Comparison of ENCODE assay signal across 8 cellular contexts in genomic region chr3:61521229-61521628, GRCh38. TPM values are rescaled to one million over a fixed set of nuclear protein-coding genes. Genes with fewer than 3 reads are reported as not detected.
DNase-seq lines count a peak whose midpoint lies in the region; ATAC-seq and TF ChIP-seq lines count a peak whose summit lies in the region.

No MANE protein-coding gene starts in this region.

- DNase-seq in activated naive CD4-positive, alpha-beta T cell treated with anti-CD3 and anti-CD28 coated beads for 36 hours = peak; percentile 87
- DNase-seq in activated naive CD4-positive, alpha-beta T cell treated with Interleukin-2 at 50 U/mL for 16 hours = no peak
- DNase-seq in WTC11 (ENCODE audit: low spot score) = no peak
- peak; percentile 74 for DNase-seq in stimulated activated naive B cell treated with anti-CD40 and anti-IgM and Interleukin-4, amounts not matched to agents 10 μg/mL and 1 μg/mL and 100 μg/mL, for 72 hours
- DNase-seq in psoas muscle = no peak
- no peak for DNase-seq in GM23248
- DNase-seq in amygdala (lab: John Stamatoyannopoulos, UW) = no peak

- H3F3A ChIP-seq in GM23248 (ENCODE audit: insufficient read depth) = no peaks in the 10 kb centered on the region

- WGBS in psoas muscle, 3 donors = 80 to 88% (median 82%) methylated on average over 1 of the region's 1 CpG
- WGBS in GM23248 (ENCODE audit: low coverage in 1 of 2, low lambda C conversion rate in 2 of 2, missing lambda C conversion rate in 2 of 2), 2 experiments = 39 to 56% methylated on average over 1 of the region's 1 CpG

- peak overlapping the region; percentile 70 for H3K27ac Mint-ChIP-seq in activated naive CD4-positive, alpha-beta T cell treated with anti-CD3 and anti-CD28 coated beads for 36 hours
- H3K27ac Mint-ChIP-seq in WTC11 = no peak overlapping the region
- H3K27ac Mint-ChIP-seq in stimulated activated naive B cell treated with anti-CD40 and anti-IgM and Interleukin-4, amounts not matched to agents 10 μg/mL and 1 μg/mL and 100 μg/mL, for 72 hours = no peak overlapping the region

- H3K9me2 ChIP-seq in GM23248 (ENCODE audit: insufficient read depth) = no peaks in the 10 kb centered on the region

- H3K4me3 ChIP-seq in psoas muscle (no peak overlapping the region), GM23248 (no peak overlapping the region)

- H2AFZ ChIP-seq in GM23248 = no peak overlapping the region

- H3K4me1 ChIP-seq in psoas muscle = no peaks in the 10 kb centered on the region
- H3K4me1 ChIP-seq in GM23248 (ENCODE audit: insufficient read depth) = 0 out of 2 replicates have a peak, but pooled peaks cover 4% of the 10 kb centered on the region

- H3K9me3 ChIP-seq in psoas muscle = no peaks in the 10 kb centered on the region
- H3K9me3 ChIP-seq in GM23248 (ENCODE audit: low read depth) = no peaks in the 10 kb centered on the region

- no peaks in the 10 kb centered on the region for H4K20me1 ChIP-seq in GM23248 (ENCODE audit: insufficient read depth)

- H3K27ac ChIP-seq in psoas muscle (no peak overlapping the region), GM23248 (no peak overlapping the region)

- H3K9me3 Mint-ChIP-seq in activated naive CD4-positive, alpha-beta T cell treated with anti-CD3 and anti-CD28 coated beads for 36 hours = peaks cover 11% of the 10 kb centered on the region
- H3K9me3 Mint-ChIP-seq in WTC11 = peaks cover 19% of the 10 kb centered on the region
- H3K9me3 Mint-ChIP-seq in stimulated activated naive B cell treated with anti-CD40 and anti-IgM and Interleukin-4, amounts not matched to agents 10 μg/mL and 1 μg/mL and 100 μg/mL, for 72 hours = peaks cover 9 to 13% of the 10 kb centered on the region in 2 donors

- in situ Hi-C loops in GM23248 (cut with MboI) = no loop called here

- no peak overlapping the region for H3K9ac ChIP-seq in GM23248

- H3K4me1 Mint-ChIP-seq in activated naive CD4-positive, alpha-beta T cell treated with anti-CD3 and anti-CD28 coated beads for 36 hours (ENCODE audit: low read depth) = peaks cover 31% of the 10 kb centered on the region
- peaks cover 29% of the 10 kb centered on the region for H3K4me1 Mint-ChIP-seq in WTC11
- peaks cover 14 to 36% of the 10 kb centered on the region in 2 donors for H3K4me1 Mint-ChIP-seq in stimulated activated naive B cell treated with anti-CD40 and anti-IgM and Interleukin-4, amounts not matched to agents 10 μg/mL and 1 μg/mL and 100 μg/mL, for 72 hours

- TF ChIP-seq CTCF in WTC11 (IDR thresholded peaks at IDR 0.05) (no peak), psoas muscle (IDR thresholded peaks at IDR 0.05) (no peak)

- H3K36me3 Mint-ChIP-seq in activated naive CD4-positive, alpha-beta T cell treated with anti-CD3 and anti-CD28 coated beads for 36 hours (ENCODE audit: low read depth) = peaks cover 4% of the 10 kb centered on the region
- H3K36me3 Mint-ChIP-seq in WTC11 = no peaks in the 10 kb centered on the region
- H3K36me3 Mint-ChIP-seq in stimulated activated naive B cell treated with anti-CD40 and anti-IgM and Interleukin-4, amounts not matched to agents 10 μg/mL and 1 μg/mL and 100 μg/mL, for 72 hours = peaks cover 0 to 7% of the 10 kb centered on the region in 2 donors

- CTCF ChIA-PET in activated naive CD4-positive, alpha-beta T cell treated with anti-CD3 and anti-CD28 coated beads for 36 hours (lab: Charles Lee) = interaction anchor here (1.2 kb wide), 1 partner anchor 9 kb away, joined by 3 read pairs; no protein-coding TSS in a partner anchor
- CTCF ChIA-PET in WTC11 (lab: Charles Lee) = interaction anchor here (1.0 kb wide), 1 partner anchor 9 kb away, joined by 3 read pairs; no protein-coding TSS in a partner anchor

- ATAC-seq in HG02840 (IDR thresholded peaks at IDR 0.05; ENCODE audit: low FRiP score, unreplicated experiment) (peak; percentile 94), WTC11 (peak; percentile 76), psoas muscle (no peak)
- ATAC-seq in stimulated activated naive B cell treated with anti-CD40 and anti-IgM and Interleukin-4, amounts not matched to agents 10 μg/mL and 1 μg/mL and 100 μg/mL, for 72 hours (replicated peaks) = peak; percentile 98

- no peak overlapping the region for H3K4me2 ChIP-seq in GM23248 (ENCODE audit: unreplicated experiment)

- peaks cover 3% of the 10 kb centered on the region for H3K27me3 Mint-ChIP-seq in activated naive CD4-positive, alpha-beta T cell treated with anti-CD3 and anti-CD28 coated beads for 36 hours (ENCODE audit: low read depth)
- H3K27me3 Mint-ChIP-seq in WTC11 (ENCODE audit: low read depth) = no peaks in the 10 kb centered on the region
- H3K27me3 Mint-ChIP-seq in stimulated activated naive B cell treated with anti-CD40 and anti-IgM and Interleukin-4, amounts not matched to agents 10 μg/mL and 1 μg/mL and 100 μg/mL, for 72 hours = peaks cover 5 to 6% of the 10 kb centered on the region in 2 donors

- intact Hi-C loops in activated naive CD4-positive, alpha-beta T cell treated with anti-CD3 and anti-CD28 coated beads for 36 hours (cut with micrococcal nuclease) = loop anchor here (1.0 to 10.0 kb wide), 9 partner anchors 8 to 1966 kb away; partner anchors contain the start of gene PTPRG
- intact Hi-C loops in psoas muscle (cut with DNase I) = no loop called here

- POLR2A ChIA-PET in WTC11 (lab: Charles Lee) = interaction anchor here (0.8 kb wide), 1 partner anchor 109 kb away, joined by 4 read pairs; no protein-coding TSS in a partner anchor

- H3K36me3 ChIP-seq in psoas muscle (ENCODE audit: insufficient read depth in 1 of 2, low read depth in 1 of 2) = no peaks in the 10 kb centered on the region
- H3K36me3 ChIP-seq in GM23248 (ENCODE audit: low read depth) = no peaks in the 10 kb centered on the region

- H3K79me2 ChIP-seq in GM23248 (ENCODE audit: insufficient read depth) = no peaks in the 10 kb centered on the region

- no peak overlapping the region for H3K4me3 Mint-ChIP-seq in activated naive CD4-positive, alpha-beta T cell treated with anti-CD3 and anti-CD28 coated beads for 36 hours
- H3K4me3 Mint-ChIP-seq in WTC11 = no peak overlapping the region
- H3K4me3 Mint-ChIP-seq in stimulated activated naive B cell treated with anti-CD40 and anti-IgM and Interleukin-4, amounts not matched to agents 10 μg/mL and 1 μg/mL and 100 μg/mL, for 72 hours = peak overlapping the region in 1 of 2 donors; percentile 35

- H3K27me3 ChIP-seq in psoas muscle (ENCODE audit: insufficient read depth in 3 of 3, low read length in 2 of 3) (no peaks in the 10 kb centered on the region), GM23248 (replicated peaks; ENCODE audit: insufficient read depth) (no peaks in the 10 kb centered on the region)

TF ChIP-seq in WTC11, 78 proteins besides CTCF, POLR2A, EP300 and RAD21:
- TF ChIP-seq ZNF219 (CRISPR knock-in tag; IDR thresholded peaks at IDR 0.05; ENCODE audit: borderline replicate concordance) = no peak
- TF ChIP-seq ZNF416 (CRISPR knock-in tag; IDR thresholded peaks at IDR 0.05) = no peak
- peak; percentile 58 for TF ChIP-seq NFYB (CRISPR knock-in tag; conservative IDR thresholded peaks at IDR 0.05; ENCODE audit: low read depth)

RNA-seq across cellular contexts. Expression of gene PTPRG, which starts 40.1 kb away (rescaled TPM):
- total RNA-seq in activated naive CD4-positive, alpha-beta T cell treated with anti-CD3 and anti-CD28 coated beads for 36 hours = under 1 TPM; 0.24 to 0.37 TPM
- total RNA-seq in WTC11 (2021) (106 to 121 TPM (median 119 TPM) in 3 replicates), psoas muscle (10 to 100 TPM; 12.6 to 29.5 (median 18.6) TPM)
- polyA plus RNA-seq in psoas muscle (10 to 100 TPM in 1 of 3 donors, 1 to 10 TPM in 2; 4.5 to 10.8 (median 5.3) TPM), GM23248 (2016; fragmentation: Nextera tagmentation; extraction: Ambion mirVana) (9.6 and 11.5 TPM in 2 replicates)
- total RNA-seq in GM23248 (2014; rRNA removed; shearing (Covaris generic)) = 39.6 and 51.3 TPM in 2 replicates

Comparison
In these comparisons a context has a peak if more than half of its experiments do, and no peak if none do; other contexts are left out.
1. DNase-seq: peak in activated naive CD4-positive, alpha-beta T cell treated with anti-CD3 and anti-CD28 coated beads for 36 hours (single experiment) and stimulated activated naive B cell treated with anti-CD40 and anti-IgM and Interleukin-4, amounts not matched to agents 10 μg/mL and 1 μg/mL and 100 μg/mL, for 72 hours (single experiment); none in activated naive CD4-positive, alpha-beta T cell treated with Interleukin-2 at 50 U/mL for 16 hours (single experiment), WTC11 (single experiment), psoas muscle (0 of 2), GM23248 (single experiment) and amygdala (0 of 56).
2. ATAC-seq: peak in HG02840 (single experiment), WTC11 (single experiment) and stimulated activated naive B cell treated with anti-CD40 and anti-IgM and Interleukin-4, amounts not matched to agents 10 μg/mL and 1 μg/mL and 100 μg/mL, for 72 hours (2 of 2); none in psoas muscle (0 of 4).
3. RNA of gene PTPRG, which starts 40.1 kb away (total RNA-seq): 106 to 121 TPM in WTC11, 39.6 to 51.3 TPM in GM23248 and 12.6 to 29.5 TPM in psoas muscle; 0.24 to 0.37 TPM in activated naive CD4-positive, alpha-beta T cell treated with anti-CD3 and anti-CD28 coated beads for 36 hours; every median in the first group is over 4 times any median in the second.